ENCODE assay signal across 17 cellular contexts in the genomic region with DNA sequence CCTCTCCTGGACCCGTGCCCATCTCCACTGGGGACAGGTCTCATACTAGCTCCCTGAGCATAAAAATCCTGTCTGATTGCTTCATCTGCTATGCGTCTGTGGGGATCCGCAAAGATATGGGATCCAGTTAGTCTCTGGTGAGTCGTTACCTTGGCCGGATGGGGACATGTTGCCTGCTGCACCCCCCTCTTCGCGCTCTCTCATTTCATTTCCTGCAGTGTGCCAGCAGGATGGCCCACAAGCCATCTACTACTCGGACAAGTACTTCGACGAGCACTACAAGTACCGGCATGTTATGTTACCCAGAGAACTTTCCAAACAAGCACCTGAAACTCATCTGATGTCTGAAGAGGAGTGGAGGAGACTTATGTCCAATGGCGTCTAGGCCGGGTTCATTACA. TPM values are rescaled to one million over a fixed set of nuclear protein-coding genes. Genes with fewer than 3 reads are reported as not detected.
DNase-seq lines count a peak whose midpoint lies in the region; FAIRE-seq and TF ChIP-seq lines count a peak whose summit lies in the region.
"Had no signal": no experiment of that assay in that cellular context is flagged by ENCODE, and none has a peak within 500 bp of the region (broad histone marks: within the 10 kb centered on the region; RNA-seq: fewer than 3 reads in every experiment).

No MANE protein-coding gene starts in this region.

- DNase-seq in mammary epithelial cell (peak; percentile 38), MCF 10A (ENCODE audit: unreplicated experiment) (no peak), bronchial epithelial cell (ENCODE audit: low read depth) (peak; percentile 83), nephron progenitor cell (no peak), small intestine (no peak), immature natural killer cell (no peak), LoVo (ENCODE audit: low spot score) (no peak)
- DNase-seq: 8988T; CD4-positive, alpha-beta memory T cell; DMS153; DND-41; EL; HCEC 1CT had no signal

- H3K4me3 Mint-ChIP-seq in MCF 10A (ENCODE audit: unreplicated experiment) (no peak overlapping the region), nephron progenitor cell (no peak overlapping the region), immature natural killer cell (no peak overlapping the region)
- H3K4me3 Mint-ChIP-seq: CD14-positive monocyte; CD4-positive, alpha-beta memory T cell had no signal

- H2AFZ ChIP-seq in mammary epithelial cell (ENCODE audit: low read depth, low read length), result no peak overlapping the region

- FAIRE-seq in bronchial epithelial cell (lab: Jason Lieb, UNC), result no peak
- FAIRE-seq in small intestine (lab: Jason Lieb, UNC), result no peak
- FAIRE-seq: GM12878 had no signal

- H3K4me3 ChIP-seq in mammary epithelial cell (replicated peaks in 1 of 3; ENCODE audit: insufficient read depth in 1 of 3, low read depth in 2 of 3, low read length in 3 of 3) (no peak overlapping the region), bronchial epithelial cell (ENCODE audit: low read depth, low read length) (no peak overlapping the region), small intestine (ENCODE audit: low read depth in 1 of 2, low read length in 2 of 2) (no peak overlapping the region)
- H3K4me3 ChIP-seq: BLaER1, GM12878 had no signal

- peaks cover 15% of the 10 kb centered on the region for H3K4me1 Mint-ChIP-seq in MCF 10A (ENCODE audit: insufficient read depth, unreplicated experiment)
- H3K4me1 Mint-ChIP-seq in nephron progenitor cell, result peaks cover 2% of the 10 kb centered on the region
- peaks cover under 1 to 2% of the 10 kb centered on the region in 2 donors for H3K4me1 Mint-ChIP-seq in immature natural killer cell

- H4K20me1 ChIP-seq in mammary epithelial cell (ENCODE audit: insufficient read depth, low read length), result no peaks in the 10 kb centered on the region
- H4K20me1 ChIP-seq: BLaER1 had no signal

- H3K27ac ChIP-seq in mammary epithelial cell (ENCODE audit: insufficient read depth, low read depth, low read length), result no peak overlapping the region
- no peak overlapping the region for H3K27ac ChIP-seq in small intestine (ENCODE audit: low read depth in 1 of 2, low read length in 1 of 2)
- H3K27ac ChIP-seq: BLaER1, HL-60 had no signal

- H3K27me3 ChIP-seq in mammary epithelial cell (ENCODE audit: insufficient read depth, low read length) (no peaks in the 10 kb centered on the region), bronchial epithelial cell (ENCODE audit: control insufficient read depth, insufficient read depth, low read length) (no peaks in the 10 kb centered on the region), small intestine (ENCODE audit: control insufficient read depth in 2 of 2, insufficient read depth in 2 of 2, low read length in 2 of 2) (no peaks in the 10 kb centered on the region)
- H3K27me3 ChIP-seq: BLaER1 had no signal

- H3K9me3 ChIP-seq in mammary epithelial cell (replicated peaks; ENCODE audit: insufficient read depth, low read length) (no peaks in the 10 kb centered on the region), small intestine (ENCODE audit: control insufficient read depth, low read depth) (no peaks in the 10 kb centered on the region)

- H3K36me3 Mint-ChIP-seq in MCF 10A (ENCODE audit: insufficient read depth, unreplicated experiment) (no peaks in the 10 kb centered on the region), nephron progenitor cell (ENCODE audit: low read depth) (peaks cover 13% of the 10 kb centered on the region), immature natural killer cell (peaks cover 0 to 12% (median 0%) of the 10 kb centered on the region in 3 donors)
- H3K36me3 Mint-ChIP-seq: CD14-positive monocyte; CD4-positive, alpha-beta memory T cell had no signal

- H3K27me3 Mint-ChIP-seq in MCF 10A (ENCODE audit: insufficient read depth, unreplicated experiment), result no peaks in the 10 kb centered on the region
- no peaks in the 10 kb centered on the region for H3K27me3 Mint-ChIP-seq in nephron progenitor cell (ENCODE audit: low read depth, poor library complexity)
- peaks cover 0 to 6% (median 2%) of the 10 kb centered on the region in 3 donors for H3K27me3 Mint-ChIP-seq in immature natural killer cell (ENCODE audit: low read depth in 3 of 3)

- BruUV-seq in mammary epithelial cell (replicated peaks; lab: Mats Ljungman, UMichigan) (no TSS peak), MCF 10A (replicated peaks; lab: Mats Ljungman, UMichigan) (no TSS peak)

- CTCF ChIA-PET in mammary epithelial cell (lab: Charles Lee; ENCODE audit: low non-redundant PET), result interaction anchor here (0.7 kb wide), 1 partner anchor 22 kb away, joined by 6 read pairs; no protein-coding TSS in a partner anchor
- CTCF ChIA-PET in MCF 10A (lab: Yijun Ruan, JAX), result interaction anchor here (0.6 kb wide), 1 partner anchor 244 kb away, joined by 4 read pairs; no protein-coding TSS in a partner anchor

- dilution Hi-C loops in mammary epithelial cell (cut with HindIII; ENCODE audit: low sequenced_read_pairs), result no loop called here

- in situ Hi-C loops in mammary epithelial cell (cut with MboI; ENCODE audit: low sequenced_read_pairs in 2 of 2), result no loop called here

- H3K79me2 ChIP-seq in mammary epithelial cell (ENCODE audit: insufficient read depth, low read length), result no peaks in the 10 kb centered on the region

- POLR2A ChIA-PET in MCF 10A (lab: Yijun Ruan, JAX), result no interaction called here

- H3K9ac ChIP-seq in mammary epithelial cell (ENCODE audit: insufficient read depth, low read length), result no peak overlapping the region
- H3K9ac ChIP-seq: BLaER1 had no signal

- intact Hi-C loops in mammary epithelial cell (cut with micrococcal nuclease), result loop anchor here (10.0 kb wide), 1 partner anchor 374 kb away; no protein-coding TSS in a partner anchor
- intact Hi-C loops in MCF 10A (cut with micrococcal nuclease), result no loop called here

- 83% methylated on average over 9 of the region's 13 CpGs for WGBS in mammary epithelial cell (ENCODE audit: low coverage, missing lambda C conversion rate)
- WGBS in small intestine, 3 donors, result 88 to 90% (median 90%) methylated on average over 13 of the region's 13 CpGs

- H3K4me1 ChIP-seq in mammary epithelial cell (ENCODE audit: insufficient read depth, low read length) (no peaks in the 10 kb centered on the region), small intestine (ENCODE audit: control insufficient read depth in 2 of 2, insufficient read depth in 1 of 2, low read depth in 1 of 2, low read length in 1 of 2) (no peaks in the 10 kb centered on the region)

- H3K9me3 Mint-ChIP-seq in MCF 10A (ENCODE audit: unreplicated experiment) (no peaks in the 10 kb centered on the region), nephron progenitor cell (peaks cover 16% of the 10 kb centered on the region), immature natural killer cell (no peaks in the 10 kb centered on the region)
- H3K9me3 Mint-ChIP-seq: CD14-positive monocyte had no signal

- H3K4me2 ChIP-seq in mammary epithelial cell (ENCODE audit: insufficient read depth, low read depth, low read length), result no peak overlapping the region
- H3K4me2 ChIP-seq: BLaER1 had no signal

- TF ChIP-seq CTCF in mammary epithelial cell (conservative IDR thresholded peaks at IDR 0.05 in 1 of 2, IDR thresholded peaks at IDR 0.05 in 1 of 2; ENCODE audit: extremely low read depth in 1 of 2, insufficient read depth in 1 of 2, low read depth in 1 of 2, low read length in 2 of 2) (no peak), MCF 10A (IDR thresholded peaks at IDR 0.05; ENCODE audit: unreplicated experiment) (no peak), bronchial epithelial cell (IDR thresholded peaks at IDR 0.05; ENCODE audit: insufficient read depth, low read length, severe bottlenecking) (no peak), nephron progenitor cell (IDR thresholded peaks at IDR 0.05) (no peak)

- H3K27ac Mint-ChIP-seq in MCF 10A (ENCODE audit: low read depth, unreplicated experiment), result no peak overlapping the region
- peak overlapping the region; percentile 14 for H3K27ac Mint-ChIP-seq in nephron progenitor cell
- peak overlapping the region in 1 of 6 donors; percentile 6 for H3K27ac Mint-ChIP-seq in immature natural killer cell

- H3K36me3 ChIP-seq in mammary epithelial cell (ENCODE audit: insufficient read depth, low read length) (no peaks in the 10 kb centered on the region), bronchial epithelial cell (ENCODE audit: control insufficient read depth, insufficient read depth, low read length) (no peaks in the 10 kb centered on the region), small intestine (ENCODE audit: control insufficient read depth in 2 of 2, insufficient read depth in 2 of 2, low read length in 2 of 2) (no peaks in the 10 kb centered on the region)
- H3K36me3 ChIP-seq: BLaER1 had no signal

RNA-seq across cellular contexts. Expression of a gene that starts 17.0 kb away (rescaled TPM):
- total RNA-seq in mammary epithelial cell (10 to 100 TPM; 16.7 to 24.7 TPM), MCF 10A (2022) (13.7 and 17.8 TPM in 2 replicates), bronchial epithelial cell (5.9 and 7.4 TPM in 2 replicates)
- polyA plus RNA-seq in mammary epithelial cell (11.6 TPM), small intestine (1 to 10 TPM in 2 of 3 donors, under 1 TPM in 1; 0.81 to 9.8 (median 1.6) TPM), immature natural killer cell (100 to 1,000 TPM in 1 of 3 donors, 10 to 100 TPM in 2; 57.3 to 138 (median 70.9) TPM)
- polyA minus RNA-seq in mammary epithelial cell, result 20.1 TPM

Comparison
In these comparisons a context has a peak if more than half of its experiments do, and no peak if none do; other contexts are left out.
1. DNase-seq: peak in mammary epithelial cell (single experiment) and bronchial epithelial cell (single experiment); none in MCF 10A (single experiment), nephron progenitor cell (single experiment), small intestine (single experiment), immature natural killer cell (0 of 3) and LoVo (single experiment).